Comparison of ENCODE assay signal across 1 cellular context in genomic region chr9:136160321-136160938, GRCh38.
TF ChIP-seq lines count a peak whose summit lies in the region.

No MANE protein-coding gene starts in this region.

TF ChIP-seq in K562, 482 proteins besides CTCF, POLR2A, EP300 and RAD21 (continued from another document):
- TF ChIP-seq ZMIZ1 (IDR thresholded peaks at IDR 0.05; ENCODE audit: low read depth in 2 of 2, low read length in 2 of 2) = no peak
